In the genomic region with DNA sequence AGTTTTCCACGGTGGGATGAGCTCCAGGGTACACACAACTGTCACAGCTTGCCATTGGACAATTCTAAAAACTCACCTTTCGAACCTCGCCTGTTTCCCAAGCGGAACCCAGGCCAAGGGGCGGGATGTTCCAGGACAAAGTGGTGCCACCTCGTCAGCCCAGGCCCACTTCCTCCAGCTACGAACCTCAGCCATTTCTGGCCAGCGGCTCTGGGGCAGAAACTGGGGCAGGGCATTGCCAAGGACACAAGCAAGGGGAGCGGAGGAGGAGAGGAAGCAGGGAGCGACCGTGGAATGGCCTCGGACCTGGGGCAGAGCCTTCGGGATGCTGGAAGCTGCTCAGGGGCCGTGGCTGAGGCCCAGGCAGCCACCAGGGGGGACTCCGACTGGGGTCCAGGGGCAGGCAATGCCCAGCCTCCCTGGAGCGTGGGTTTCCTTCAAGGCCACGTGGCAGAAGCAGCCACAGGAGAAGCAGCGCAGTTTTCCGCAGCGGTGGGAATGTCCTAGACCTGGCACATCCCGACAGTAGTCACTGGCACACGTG, we compare ENCODE assay signal across 19 cellular contexts. TPM values are rescaled to one million over a fixed set of nuclear protein-coding genes. Genes with fewer than 3 reads are reported as not detected.
DNase-seq lines count a peak whose midpoint lies in the region; ATAC-seq, FAIRE-seq and TF ChIP-seq lines count a peak whose summit lies in the region.
"Had no signal": no experiment of that assay in that cellular context is flagged by ENCODE, and none has a peak within 500 bp of the region (broad histone marks: within the 10 kb centered on the region; RNA-seq: fewer than 3 reads in every experiment).

No MANE protein-coding gene starts in this region.

- H3K36me3 Mint-ChIP-seq in natural killer cell treated with Interleukin-12 subunit alpha and Interleukin-12 subunit beta and Interleukin-15 and Interleukin-18, amount 100 ng/mL, for 72 hours, result no peaks in the 10 kb centered on the region
- no peaks in the 10 kb centered on the region for H3K36me3 Mint-ChIP-seq in natural killer cell
- H3K36me3 Mint-ChIP-seq: CD4-positive, CD25-positive, alpha-beta regulatory T cell had no signal

- no peaks in the 10 kb centered on the region for H3K36me3 ChIP-seq in pancreas
- H3K36me3 ChIP-seq in upper lobe of right lung, result no peaks in the 10 kb centered on the region

- no peak overlapping the region for H3K27ac Mint-ChIP-seq in natural killer cell treated with Interleukin-12 subunit alpha and Interleukin-12 subunit beta and Interleukin-15 and Interleukin-18, amount 100 ng/mL, for 72 hours
- no peak overlapping the region for H3K27ac Mint-ChIP-seq in natural killer cell
- H3K27ac Mint-ChIP-seq: B cell had no signal

- H3K27me3 ChIP-seq in pancreas (no peaks in the 10 kb centered on the region), upper lobe of right lung (no peaks in the 10 kb centered on the region)

- no peak overlapping the region for H3K4me3 Mint-ChIP-seq in natural killer cell treated with Interleukin-12 subunit alpha and Interleukin-12 subunit beta and Interleukin-15 and Interleukin-18, amount 100 ng/mL, for 72 hours
- H3K4me3 Mint-ChIP-seq in natural killer cell, result no peak overlapping the region
- H3K4me3 Mint-ChIP-seq: B cell; CD4-positive, CD25-positive, alpha-beta regulatory T cell; H9 had no signal

- H3K27ac ChIP-seq in pancreas (peak overlapping the region; percentile 72 to 88 (median 72)), upper lobe of right lung (no peak overlapping the region)

- intact Hi-C loops in natural killer cell (cut with micrococcal nuclease), result no loop called here
- intact Hi-C loops in pancreas (cut with DNase I), result no loop called here
- intact Hi-C loops in upper lobe of right lung (cut with DNase I), result no loop called here

- no peaks in the 10 kb centered on the region for H3K9me3 Mint-ChIP-seq in natural killer cell treated with Interleukin-12 subunit alpha and Interleukin-12 subunit beta and Interleukin-15 and Interleukin-18, amount 100 ng/mL, for 72 hours
- H3K9me3 Mint-ChIP-seq in natural killer cell, result no peaks in the 10 kb centered on the region
- H3K9me3 Mint-ChIP-seq: CD4-positive, CD25-positive, alpha-beta regulatory T cell; H9 had no signal

- H3K27me3 Mint-ChIP-seq in natural killer cell treated with Interleukin-12 subunit alpha and Interleukin-12 subunit beta and Interleukin-15 and Interleukin-18, amount 100 ng/mL, for 72 hours, result peaks cover 0 to 6% of the 10 kb centered on the region in 2 donors
- peaks cover 0 to 4% of the 10 kb centered on the region in 2 donors for H3K27me3 Mint-ChIP-seq in natural killer cell (ENCODE audit: low read depth in 2 of 2)

- FAIRE-seq in pancreas (lab: Jason Lieb, UNC), result no peak
- FAIRE-seq: G401.6 had no signal

- TF ChIP-seq CTCF in natural killer cell (IDR thresholded peaks at IDR 0.05) (no peak), pancreas (IDR thresholded peaks at IDR 0.05) (no peak), upper lobe of right lung (IDR thresholded peaks at IDR 0.05) (no peak)

- no peaks in the 10 kb centered on the region for H3K9me3 ChIP-seq in pancreas
- no peaks in the 10 kb centered on the region for H3K9me3 ChIP-seq in upper lobe of right lung

- H3K4me3 ChIP-seq in pancreas (peak overlapping the region in 3 of 4 donors; percentile 13 to 47 (median 46)), upper lobe of right lung (no peak overlapping the region)

- 25 to 38% methylated on average over 22 of the region's 22 CpGs for WGBS in pancreas, 2 donors

- DNase-seq in natural killer cell treated with Interleukin-12 subunit alpha and Interleukin-12 subunit beta and Interleukin-15 and Interleukin-18, amount 100 ng/mL, for 72 hours (ENCODE audit: low spot score), result peak; percentile 35
- no peak for DNase-seq in natural killer cell
- DNase-seq in left lobe of liver (ENCODE audit: low spot score), result peak; percentile 97
- DNase-seq in pancreas, result peak in 5 of 6 donors; percentile 68 to 86 (median 73)
- DNase-seq in upper lobe of right lung, result no peak
- DNase-seq: 8988T; CD4-positive, CD25-positive, alpha-beta regulatory T cell; COR-L47; DMS 273 treated with DMSO at 0.1 percent for 48 hours; H9; NCI-H1105; NCI-H2081; NK-92 treated with Interleukin-12 subunit alpha and Interleukin-12 subunit beta, amount 100 ng/mL, for 24 hours; Right ventricle myocardium superior had no signal

- no peak for ATAC-seq in natural killer cell treated with Interleukin-12 subunit alpha and Interleukin-12 subunit beta and Interleukin-15 and Interleukin-18, amount 100 ng/mL, for 72 hours
- ATAC-seq in natural killer cell (no peak), left lobe of liver (peak; percentile 69), pancreas (peak; percentile 22 to 60 (median 46)), GM21381 (IDR thresholded peaks at IDR 0.05; ENCODE audit: unreplicated experiment) (no peak), HG03432 (IDR thresholded peaks at IDR 0.05; ENCODE audit: unreplicated experiment) (no peak), upper lobe of right lung (no peak), HG02970 (IDR thresholded peaks at IDR 0.05; ENCODE audit: low FRiP score, unreplicated experiment) (no peak)

- H3K4me1 ChIP-seq in pancreas, result peaks cover 20 to 40% (median 27%) of the 10 kb centered on the region in 3 donors
- H3K4me1 ChIP-seq in upper lobe of right lung, result no peaks in the 10 kb centered on the region

- H3K4me1 Mint-ChIP-seq in natural killer cell treated with Interleukin-12 subunit alpha and Interleukin-12 subunit beta and Interleukin-15 and Interleukin-18, amount 100 ng/mL, for 72 hours (ENCODE audit: low read depth in 2 of 2), result peaks cover 0 to 7% of the 10 kb centered on the region in 2 donors
- H3K4me1 Mint-ChIP-seq in natural killer cell, result no peaks in the 10 kb centered on the region
- H3K4me1 Mint-ChIP-seq: B cell, H9 had no signal

RNA-seq across cellular contexts. Expression of gene INSIG1, which starts 44.6 kb away (rescaled TPM):
- 100 to 1,000 TPM in 1 of 2 donors, 10 to 100 TPM in 1; 88.1 to 120 TPM for total RNA-seq in natural killer cell treated with Interleukin-12 subunit alpha and Interleukin-12 subunit beta and Interleukin-15 and Interleukin-18, amount 100 ng/mL, for 72 hours
- 100 to 1,000 TPM in 1 of 3 donors, 10 to 100 TPM in 2; 66.7 to 115 (median 84.5) TPM for total RNA-seq in natural killer cell
- 208 TPM for total RNA-seq in left lobe of liver
- total RNA-seq in pancreas, result 10 to 100 TPM; 24.9 to 59.2 (median 50.3) TPM
- polyA plus RNA-seq in pancreas, result 10 to 100 TPM; 13.0 to 23.8 TPM
- total RNA-seq in upper lobe of right lung, result 90.7 TPM

Comparison
In these comparisons a context has a peak if more than half of its experiments do, and no peak if none do; other contexts are left out.
1. DNase-seq: peak in natural killer cell treated with Interleukin-12 subunit alpha and Interleukin-12 subunit beta and Interleukin-15 and Interleukin-18, amount 100 ng/mL, for 72 hours (single experiment), left lobe of liver (single experiment) and pancreas (5 of 6); none in natural killer cell (single experiment) and upper lobe of right lung (single experiment).
2. ATAC-seq: peak in left lobe of liver (single experiment) and pancreas (4 of 4); none in natural killer cell treated with Interleukin-12 subunit alpha and Interleukin-12 subunit beta and Interleukin-15 and Interleukin-18, amount 100 ng/mL, for 72 hours (0 of 2), natural killer cell (0 of 3), GM21381 (single experiment), HG03432 (single experiment), upper lobe of right lung (single experiment) and HG02970 (single experiment).